Comparison of ENCODE assay signal across 19 cellular contexts in genomic region chr2:15747172-15747550, GRCh38.
"Had no signal": no experiment of that assay in that cellular context is flagged by ENCODE, and none has a peak within 500 bp of the region (broad histone marks: within the 10 kb centered on the region; RNA-seq: fewer than 3 reads in every experiment).

No MANE protein-coding gene starts in this region.

- H2AFZ ChIP-seq: parathyroid adenoma had no signal

- FAIRE-seq: keratinocyte had no signal

- H3K36me3 Mint-ChIP-seq: activated naive CD4-positive, alpha-beta T cell treated with anti-CD3 and anti-CD28 coated beads, Interleukin-2, amount 50 U/mL, for 24 hours had no signal

- H3K9me3 Mint-ChIP-seq: activated naive CD4-positive, alpha-beta T cell treated with anti-CD3 and anti-CD28 coated beads, Interleukin-2, amount 50 U/mL, for 24 hours; central memory CD8-positive, alpha-beta T cell; dendritic cell treated with granulocyte-macrophage colony-stimulating factor and Interleukin-4, amounts not matched to agents 40 ng/mL and 50 ng/mL, for 4 days had no signal

- H3K27ac ChIP-seq: adrenal gland, gastrocnemius medialis, heart left ventricle, parathyroid adenoma, thoracic aorta had no signal

- H3K9me3 ChIP-seq: adrenal gland, gastrocnemius medialis, thoracic aorta had no signal

- H3K27me3 ChIP-seq: adrenal gland, gastrocnemius medialis, heart left ventricle had no signal

- H3K27me3 Mint-ChIP-seq: dendritic cell treated with granulocyte-macrophage colony-stimulating factor and Interleukin-4, amounts not matched to agents 40 ng/mL and 50 ng/mL, for 4 days had no signal

- H3K4me1 Mint-ChIP-seq: activated naive CD4-positive, alpha-beta T cell treated with anti-CD3 and anti-CD28 coated beads, Interleukin-2, amount 50 U/mL, for 24 hours; central memory CD8-positive, alpha-beta T cell; T-helper 17 cell had no signal

- H3K9ac ChIP-seq: parathyroid adenoma had no signal

- H3K4me3 Mint-ChIP-seq: activated CD8-positive, alpha-beta T cell treated with anti-CD3 and anti-CD28 coated beads, Interleukin-2, amount 10 ng/mL, durations not matched to agents 7 days and 5 days; activated naive CD4-positive, alpha-beta T cell treated with anti-CD3 and anti-CD28 coated beads, Interleukin-2, amount 50 U/mL, for 24 hours; central memory CD8-positive, alpha-beta T cell; dendritic cell treated with granulocyte-macrophage colony-stimulating factor and Interleukin-4, amounts not matched to agents 40 ng/mL and 50 ng/mL, for 4 days; neural crest cell; T-helper 17 cell had no signal

- H3K4me3 ChIP-seq: adrenal gland, gastrocnemius medialis, heart left ventricle, thoracic aorta had no signal

- H3K36me3 ChIP-seq: adrenal gland, gastrocnemius medialis, heart left ventricle, thoracic aorta had no signal

- H3K27ac Mint-ChIP-seq: activated CD8-positive, alpha-beta T cell treated with anti-CD3 and anti-CD28 coated beads, Interleukin-2, amount 10 ng/mL, durations not matched to agents 7 days and 5 days; activated naive CD4-positive, alpha-beta T cell treated with anti-CD3 and anti-CD28 coated beads, Interleukin-2, amount 50 U/mL, for 24 hours; dendritic cell treated with granulocyte-macrophage colony-stimulating factor and Interleukin-4, amounts not matched to agents 40 ng/mL and 50 ng/mL, for 4 days; T-helper 17 cell had no signal

- H3K79me2 ChIP-seq: parathyroid adenoma had no signal

- DNase-seq: activated CD4-positive, alpha-beta T cell treated with anti-CD3 and anti-CD28 coated beads for 4 hours; activated CD8-positive, alpha-beta memory T cell treated with anti-CD3 and anti-CD28 coated beads, Interleukin-2, amount 50 U/mL, for 4 hours; activated CD8-positive, alpha-beta T cell treated with anti-CD3 and anti-CD28 coated beads, Interleukin-2, amount 10 ng/mL, durations not matched to agents 7 days and 5 days; activated effector memory CD4-positive, alpha-beta T cell treated with anti-CD3 and anti-CD28 coated beads, Interleukin-2, amount 50 U/mL, for 16 hours; activated T-cell treated with anti-CD3 and anti-CD28 coated beads, Interleukin-2, amount 50 U/mL, for 48 hours; gastrocnemius medialis; heart left ventricle; stimulated activated CD4-positive, alpha-beta T cell treated with anti-CD3 and anti-CD28 coated beads, Interleukin-12 subunit alpha, Interleukin-12 subunit beta, amount 100 ng/mL, for 4 hours; stimulated activated CD4-positive, alpha-beta T cell treated with anti-CD3 and anti-CD28 coated beads, Interleukin-2, amount 100 ng/mL, for 24 hours; T-helper 17 cell had no signal

- ATAC-seq: activated CD8-positive, alpha-beta T cell treated with anti-CD3 and anti-CD28 coated beads, Interleukin-2, amount 10 ng/mL, durations not matched to agents 7 days and 5 days; gastrocnemius medialis; heart left ventricle; left lobe of liver; T-helper 17 cell had no signal
